Comparison of ENCODE assay signal across 1 cellular context in genomic region chr11:124882339-124883071, GRCh38.
TF ChIP-seq lines count a peak whose summit lies in the region.

No MANE protein-coding gene starts in this region.

TF ChIP-seq in H1, 55 proteins besides CTCF, POLR2A, EP300 and RAD21:
- TF ChIP-seq HDAC6 (IDR thresholded peaks at IDR 0.05; ENCODE audit: low read depth, low read length) (no peak), KDM5A (IDR thresholded peaks at IDR 0.05; ENCODE audit: low read length) (no peak), E2F6 (IDR thresholded peaks at IDR 0.05) (peak; percentile 55)
- TF ChIP-seq, protein P1, sequence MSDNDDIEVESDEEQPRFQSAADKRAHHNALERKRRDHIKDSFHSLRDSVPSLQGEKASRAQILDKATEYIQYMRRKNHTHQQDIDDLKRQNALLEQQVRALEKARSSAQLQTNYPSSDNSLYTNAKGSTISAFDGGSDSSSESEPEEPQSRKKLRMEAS (IDR thresholded peaks at IDR 0.05) = 0 out of 2 replicates have a peak, but pooled peaks have one; percentile 13
